In genomic region chr6:99507648-99508047, GRCh38 we compare ENCODE assay signal across 22 cellular contexts. TPM values are rescaled to one million over a fixed set of nuclear protein-coding genes. Genes with fewer than 3 reads are reported as not detected.
DNase-seq lines count a peak whose midpoint lies in the region; ATAC-seq, FAIRE-seq and TF ChIP-seq lines count a peak whose summit lies in the region.
"Had no signal": no experiment of that assay in that cellular context is flagged by ENCODE, and none has a peak within 500 bp of the region (broad histone marks: within the 10 kb centered on the region; RNA-seq: fewer than 3 reads in every experiment).

No MANE protein-coding gene starts in this region.

- H3K36me3 Mint-ChIP-seq in neural progenitor cell, result peaks cover 1% of the 10 kb centered on the region
- H3K36me3 Mint-ChIP-seq in naive thymus-derived CD8-positive, alpha-beta T cell, result peaks cover 3 to 48% (median 15%) of the 10 kb centered on the region in 3 donors

- H3K27me3 Mint-ChIP-seq in neural progenitor cell (ENCODE audit: insufficient read depth, low read depth), result no peaks in the 10 kb centered on the region
- H3K27me3 Mint-ChIP-seq in naive thymus-derived CD8-positive, alpha-beta T cell, result no peaks in the 10 kb centered on the region
- H3K27me3 Mint-ChIP-seq: B cell; CD4-positive, alpha-beta T cell had no signal

- TF ChIP-seq EP300 in HepG2 (IDR thresholded peaks at IDR 0.05; ENCODE audit: low read depth in 2 of 2, low read length in 2 of 2), result no peak
- TF ChIP-seq EP300 in HepG2 (CRISPR knock-in tag; IDR thresholded peaks at IDR 0.05; ENCODE audit: borderline replicate concordance), result no peak

- no peak overlapping the region for H3K4me3 ChIP-seq in liver (ENCODE audit: low read depth in 1 of 3, low read length in 3 of 3)
- H3K4me3 ChIP-seq in HepG2 (replicated peaks in 1 of 3; ENCODE audit: insufficient read depth in 1 of 3, low read depth in 2 of 3, low read length in 3 of 3), result no peak overlapping the region
- H3K4me3 ChIP-seq in neural progenitor cell, result no peak overlapping the region
- H3K4me3 ChIP-seq: A549; BLaER1 treated with 17β-estradiol and CSF1 and Interleukin-3, amounts not matched to agents 10 nM and 100 nM had no signal

- intact Hi-C loops in HepG2 (cut with micrococcal nuclease; ENCODE audit: unreplicated experiment), result no loop called here

- H3K4me1 ChIP-seq in liver (ENCODE audit: control insufficient read depth in 4 of 4, insufficient read depth in 4 of 4, low read length in 3 of 4), result no peaks in the 10 kb centered on the region
- peaks cover 3% of the 10 kb centered on the region for H3K4me1 ChIP-seq in HepG2 (ENCODE audit: insufficient read depth, low read length)
- no peaks in the 10 kb centered on the region for H3K4me1 ChIP-seq in neural progenitor cell
- H3K4me1 ChIP-seq: A549, Caco-2 had no signal

- H2AFZ ChIP-seq in HepG2 (ENCODE audit: low read length), result no peak overlapping the region
- no peak overlapping the region for H2AFZ ChIP-seq in neural progenitor cell (replicated peaks)

- H3K79me2 ChIP-seq in HepG2 (ENCODE audit: insufficient read depth, low read length), result peaks cover 11% of the 10 kb centered on the region
- peaks cover 19% of the 10 kb centered on the region for H3K79me2 ChIP-seq in neural progenitor cell (ENCODE audit: low read depth)

- H3K9me3 Mint-ChIP-seq in neural progenitor cell, result no peaks in the 10 kb centered on the region
- no peaks in the 10 kb centered on the region for H3K9me3 Mint-ChIP-seq in naive thymus-derived CD8-positive, alpha-beta T cell
- H3K9me3 Mint-ChIP-seq: CD4-positive, alpha-beta T cell; CD8-positive, alpha-beta T cell had no signal

- BruUV-seq in HepG2 (replicated peaks; lab: Mats Ljungman, UMichigan), result no TSS peak

- TF ChIP-seq RAD21 in liver (IDR thresholded peaks at IDR 0.05), result no peak
- TF ChIP-seq RAD21 in HepG2 (CRISPR knock-in tag; IDR thresholded peaks at IDR 0.05), result no peak

- no peaks in the 10 kb centered on the region for H3K4me1 Mint-ChIP-seq in neural progenitor cell
- H3K4me1 Mint-ChIP-seq in naive thymus-derived CD8-positive, alpha-beta T cell, result peaks cover under 1 to 3% (median under 1%) of the 10 kb centered on the region in 4 donors

- POLR2A ChIA-PET in HepG2 (lab: Yijun Ruan, JAX), result no interaction called here
- POLR2A ChIA-PET in naive thymus-derived CD8-positive, alpha-beta T cell (lab: Charles Lee), result no interaction called here

- peaks cover under 1 to 3% (median 2%) of the 10 kb centered on the region in 4 donors for H3K36me3 ChIP-seq in liver (ENCODE audit: control insufficient read depth in 4 of 4, insufficient read depth in 3 of 4, low read depth in 1 of 4, low read length in 3 of 4)
- H3K36me3 ChIP-seq in HepG2 (replicated peaks in 1 of 2; ENCODE audit: control insufficient read depth in 1 of 2, insufficient read depth in 2 of 2, low read length in 2 of 2), result peaks cover 1 to 26% of the 10 kb centered on the region in 2 experiments; a peak in 3 of 5 replicates
- H3K36me3 ChIP-seq in neural progenitor cell, result no peaks in the 10 kb centered on the region

- H3K27ac Mint-ChIP-seq in neural progenitor cell, result no peak overlapping the region
- H3K27ac Mint-ChIP-seq in naive thymus-derived CD8-positive, alpha-beta T cell, result no peak overlapping the region
- H3K27ac Mint-ChIP-seq: B cell; CD4-positive, alpha-beta T cell; CD8-positive, alpha-beta T cell had no signal

- TF ChIP-seq POLR2A in HepG2 (IDR thresholded peaks at IDR 0.05; ENCODE audit: insufficient read depth in 1 of 2, low read depth in 2 of 2, low read length in 2 of 2), result no peak

- H3K4me2 ChIP-seq in HepG2 (ENCODE audit: low read depth, low read length), result no peak overlapping the region
- no peak overlapping the region for H3K4me2 ChIP-seq in neural progenitor cell
- H3K4me2 ChIP-seq: A549; BLaER1 treated with 17β-estradiol and CSF1 and Interleukin-3, amounts not matched to agents 10 nM and 100 nM had no signal

- H3K9me3 ChIP-seq in liver (ENCODE audit: control insufficient read depth in 4 of 4, low read length in 3 of 4) (no peaks in the 10 kb centered on the region), HepG2 (ENCODE audit: low read length) (no peaks in the 10 kb centered on the region), neural progenitor cell (ENCODE audit: low read depth) (no peaks in the 10 kb centered on the region)
- H3K9me3 ChIP-seq: A549; BLaER1 treated with 17β-estradiol and CSF1 and Interleukin-3, amounts not matched to agents 10 nM and 100 nM; Caco-2 had no signal

- H3F3A ChIP-seq in neural progenitor cell (ENCODE audit: low read depth), result no peaks in the 10 kb centered on the region

- H3K27me3 ChIP-seq in liver (ENCODE audit: control insufficient read depth in 4 of 4, insufficient read depth in 4 of 4, low read length in 3 of 4), result no peaks in the 10 kb centered on the region
- no peaks in the 10 kb centered on the region for H3K27me3 ChIP-seq in HepG2 (ENCODE audit: control insufficient read depth in 1 of 2, insufficient read depth in 2 of 2, low read length in 2 of 2)
- H3K27me3 ChIP-seq in neural progenitor cell, result no peaks in the 10 kb centered on the region
- H3K27me3 ChIP-seq: BLaER1 treated with 17β-estradiol and CSF1 and Interleukin-3, amounts not matched to agents 10 nM and 100 nM had no signal

- DNase-seq in HepG2 (ENCODE audit: low spot score), result no peak
- DNase-seq in left lobe of liver (ENCODE audit: low spot score), result peak; percentile 51
- no peak for DNase-seq in neural progenitor cell (ENCODE audit: low spot score)
- no peak for DNase-seq in naive thymus-derived CD8-positive, alpha-beta T cell
- DNase-seq in HK-2 (ENCODE audit: unreplicated experiment), result no peak
- DNase-seq: AML-193; Caco-2; Calu3; CD4-positive, alpha-beta T cell; CD8-positive, alpha-beta T cell; DMS79 treated with DMSO at 0.1 percent for 48 hours; GF-D8 had no signal

- no peak overlapping the region for H3K27ac ChIP-seq in liver (ENCODE audit: low read depth in 1 of 2, low read length in 2 of 2)
- H3K27ac ChIP-seq in HepG2 (ENCODE audit: extremely low read length, insufficient read depth, low read length), result no peak overlapping the region
- H3K27ac ChIP-seq in neural progenitor cell, result no peak overlapping the region
- H3K27ac ChIP-seq: 22Rv1; A549; BLaER1 treated with 17β-estradiol and CSF1 and Interleukin-3, amounts not matched to agents 10 nM and 100 nM; C4-2B had no signal

- CTCF ChIA-PET in HepG2 (lab: Yijun Ruan, JAX; ENCODE audit: low intra/inter-chr PET ratio, low total read pairs), result no interaction called here

- H3K9ac ChIP-seq in liver (ENCODE audit: low read depth in 1 of 2, low read length in 2 of 2) (no peak overlapping the region), HepG2 (ENCODE audit: insufficient read depth, low read depth, low read length) (no peak overlapping the region), neural progenitor cell (peak overlapping the region; percentile 9)
- H3K9ac ChIP-seq: BLaER1 treated with 17β-estradiol and CSF1 and Interleukin-3, amounts not matched to agents 10 nM and 100 nM had no signal

- H4K20me1 ChIP-seq in HepG2 (ENCODE audit: insufficient read depth, low read length) (no peaks in the 10 kb centered on the region), neural progenitor cell (ENCODE audit: low read depth) (no peaks in the 10 kb centered on the region)

- in situ Hi-C loops in HepG2 (cut with HindIII; ENCODE audit: extremely low pct_ligation_motif_present, low pct_unique_long_range_greater_than_20kb), result no loop called here

- 50% methylated on average over 3 of the region's 3 CpGs for WGBS in liver
- WGBS in HepG2 (ENCODE audit: low lambda C conversion rate), result 99% methylated on average over 3 of the region's 3 CpGs

- TF ChIP-seq CTCF in liver (IDR thresholded peaks at IDR 0.05; ENCODE audit: low read depth, low read length, missing input control) (no peak), HepG2 (CRISPR knock-in tag; IDR thresholded peaks at IDR 0.05) (no peak), neural progenitor cell (IDR thresholded peaks at IDR 0.05) (no peak)

- no peak for FAIRE-seq in HepG2 (lab: Jason Lieb, UNC)
- FAIRE-seq: A549, D721Med, G401.6, GM12891, GM19239 had no signal

- no peak overlapping the region for H3K4me3 Mint-ChIP-seq in neural progenitor cell
- H3K4me3 Mint-ChIP-seq in naive thymus-derived CD8-positive, alpha-beta T cell, result no peak overlapping the region
- H3K4me3 Mint-ChIP-seq: B cell; CD4-positive, alpha-beta T cell; CD8-positive, alpha-beta T cell had no signal

- ATAC-seq in HepG2 (no peak), left lobe of liver (peak; percentile 99)
- no peak for ATAC-seq in naive thymus-derived CD8-positive, alpha-beta T cell
- ATAC-seq: A549; CD8-positive, alpha-beta T cell had no signal

TF ChIP-seq in liver, 16 proteins besides CTCF, POLR2A, EP300 and RAD21 (continues in another document):
- no peak for TF ChIP-seq EGR1 (IDR thresholded peaks at IDR 0.05; ENCODE audit: low read depth in 2 of 2)

RNA-seq across cellular contexts. Expression of gene USP45, which starts 7.6 kb away (rescaled TPM):
- 10 to 100 TPM in 1 of 2 donors, 1 to 10 TPM in 1; 5.1 to 10.1 TPM for total RNA-seq in liver
- 1 to 10 TPM; 1.5 to 4.0 TPM for polyA plus RNA-seq in liver
- total RNA-seq in HepG2 (2016; rRNA removed; fragmentation: Illumina TruSeq; extraction: Trizol), result 14.5 and 15.8 TPM in 2 replicates
- 25.2 and 25.5 TPM in 2 replicates for total RNA-seq in HepG2 (2016; cell fraction: cytosol; rRNA removed; fragmentation: Illumina TruSeq; extraction: Trizol; ENCODE audit: low read depth)
- 11.7 and 15.3 TPM in 2 replicates for total RNA-seq in HepG2 (2016; cell fraction: insoluble cytoplasmic fraction; rRNA removed; fragmentation: Illumina TruSeq; extraction: Trizol)
- total RNA-seq in HepG2 (2016; cell fraction: membrane; rRNA removed; fragmentation: Illumina TruSeq; extraction: Trizol), result 13.7 and 19.0 TPM in 2 replicates
- total RNA-seq in HepG2 (2016; cell fraction: nucleus; rRNA removed; fragmentation: Illumina TruSeq; extraction: Trizol), result 16.7 and 20.4 TPM in 2 replicates
- 5.6 and 5.8 TPM in 2 replicates for polyA plus RNA-seq in HepG2 (2011; rRNA removed)
- polyA plus RNA-seq in HepG2 (2011; cell fraction: cytosol; rRNA removed), result 1.4 and 2.4 TPM in 2 replicates
- 11.8 and 17.5 TPM in 2 replicates for polyA plus RNA-seq in HepG2 (2011; cell fraction: nucleus; rRNA removed)
- polyA plus RNA-seq in HepG2 (2012), result 8.0 and 9.3 TPM in 2 replicates
- polyA plus RNA-seq in HepG2 (2016; cell fraction: cytosol; fragmentation: Illumina TruSeq; extraction: Trizol; ENCODE audit: low read depth), result 1.8 and 2.0 TPM in 2 replicates
- 9.1 and 10.8 TPM in 2 replicates for polyA plus RNA-seq in HepG2 (2016; cell fraction: insoluble cytoplasmic fraction; fragmentation: Illumina TruSeq; extraction: Trizol; ENCODE audit: low read depth)
- polyA plus RNA-seq in HepG2 (2016; cell fraction: membrane; fragmentation: Illumina TruSeq; extraction: Trizol; ENCODE audit: low read depth), result 2.6 and 3.5 TPM in 2 replicates
- polyA plus RNA-seq in HepG2 (2016; cell fraction: nucleus; fragmentation: Illumina TruSeq; extraction: Trizol; ENCODE audit: insufficient read depth, low read depth), result 17.2 and 22.7 TPM in 2 replicates
- polyA minus RNA-seq in HepG2 (2011; rRNA and poly(A)+ RNA removed; ENCODE audit: low replicate concordance), result 7.0 and 8.1 TPM in 2 replicates
- polyA minus RNA-seq in HepG2 (2011; cell fraction: cytosol; rRNA and poly(A)+ RNA removed), result 4.6 and 6.3 TPM in 2 replicates
- polyA minus RNA-seq in HepG2 (2011; cell fraction: nucleus; rRNA and poly(A)+ RNA removed), result 30.4 and 36.2 TPM in 2 replicates
- 5.5 TPM for total RNA-seq in left lobe of liver
- total RNA-seq in neural progenitor cell (ENCODE audit: low replicate concordance), result 21.4 and 32.2 TPM in 2 replicates
- 10 to 100 TPM; 12.3 to 13.4 TPM for total RNA-seq in naive thymus-derived CD8-positive, alpha-beta T cell
- 1 to 10 TPM; 2.5 to 2.7 (median 2.6) TPM for polyA plus RNA-seq in naive thymus-derived CD8-positive, alpha-beta T cell
